2 cellular contexts compared by ENCODE assay signal in genomic region chr2:133605031-133605773, GRCh38.
TF ChIP-seq lines count a peak whose summit lies in the region.

No MANE protein-coding gene starts in this region.

TF ChIP-seq in SK-N-SH, 30 proteins besides CTCF, POLR2A, EP300 and RAD21 (continued from another document):
- no peak for TF ChIP-seq POLR2AphosphoS5 (IDR thresholded peaks at IDR 0.05; ENCODE audit: low read depth, low read length)
- TF ChIP-seq SMC3 (IDR thresholded peaks at IDR 0.05; ENCODE audit: low read depth, low read length): no peak
- no peak for TF ChIP-seq MAX (IDR thresholded peaks at IDR 0.05; ENCODE audit: low read depth)
- TF ChIP-seq NRF1 (IDR thresholded peaks at IDR 0.05; ENCODE audit: low read depth, low read length): no peak
- TF ChIP-seq USF2 (IDR thresholded peaks at IDR 0.05; ENCODE audit: borderline replicate concordance, low read depth, low read length): no peak
- TF ChIP-seq TCF12 (IDR thresholded peaks at IDR 0.05): no peak
- TF ChIP-seq FOXM1 (IDR thresholded peaks at IDR 0.05; ENCODE audit: low read depth): no peak
- no peak for TF ChIP-seq MXI1 (IDR thresholded peaks at IDR 0.05; ENCODE audit: low read depth, low read length)
TF ChIP-seq in SK-N-SH: peak in this region for 0.

TF ChIP-seq in SK-N-SH treated with all-trans-retinoic acid at 6 μM for 48 hours, 23 proteins besides CTCF, POLR2A, EP300 and RAD21 (continued from another document):
- no peak for TF ChIP-seq CSRNP3 (CRISPR knock-in tag; IDR thresholded peaks at IDR 0.05)
- TF ChIP-seq ZC3H10 (CRISPR knock-in tag; IDR thresholded peaks at IDR 0.05): no peak
- TF ChIP-seq CSDC2 (CRISPR knock-in tag; IDR thresholded peaks at IDR 0.05): no peak
- TF ChIP-seq ISL1 (CRISPR knock-in tag; IDR thresholded peaks at IDR 0.05): no peak
TF ChIP-seq in SK-N-SH treated with all-trans-retinoic acid at 6 μM for 48 hours: peak in this region for 0.
